8 cellular contexts compared by ENCODE assay signal in genomic region chr10:18951072-18951823, GRCh38.
DNase-seq lines count a peak whose midpoint lies in the region; ATAC-seq, FAIRE-seq and TF ChIP-seq lines count a peak whose summit lies in the region.
"Not testable (repeated sequence)": the region's sequence is repeated elsewhere in the genome, so short reads cannot be mapped to it uniquely, and the experiment has no call there.

No MANE protein-coding gene starts in this region.

- not testable (repeated sequence) for ATAC-seq in WTC11, upper lobe of right lung

- not testable (repeated sequence) for H3K4me1 ChIP-seq in kidney (ENCODE audit: control insufficient read depth in 1 of 2, insufficient read depth in 1 of 2, low read depth in 1 of 2, low read length in 2 of 2); upper lobe of right lung

- not testable (repeated sequence) for TF ChIP-seq CTCF in WTC11 (IDR thresholded peaks at IDR 0.05); kidney (IDR thresholded peaks at IDR 0.05; ENCODE audit: borderline replicate concordance, extremely low read depth, insufficient read depth); osteocyte (IDR thresholded peaks at IDR 0.05); upper lobe of right lung (IDR thresholded peaks at IDR 0.05)

- not testable (repeated sequence) for H3K4me1 Mint-ChIP-seq in WTC11; osteocyte (ENCODE audit: unreplicated experiment)

- not testable (repeated sequence) for H3K4me3 Mint-ChIP-seq in WTC11; osteocyte (ENCODE audit: unreplicated experiment)

- H3K36me3 Mint-ChIP-seq in WTC11; osteocyte (ENCODE audit: unreplicated experiment): not testable (repeated sequence)

- intact Hi-C loops in kidney (cut with DNase I); posterior vena cava (cut with DNase I); upper lobe of right lung (cut with DNase I): not testable (repeated sequence)

- not testable (repeated sequence) for H3K9ac ChIP-seq in kidney (ENCODE audit: low read length in 2 of 2)

- not testable (repeated sequence) for H3K36me3 ChIP-seq in kidney (ENCODE audit: control insufficient read depth in 1 of 2, insufficient read depth in 2 of 2, low read length in 2 of 2); upper lobe of right lung

- H3K9me3 ChIP-seq in kidney (ENCODE audit: control insufficient read depth in 1 of 2, low read length in 2 of 2); upper lobe of right lung: not testable (repeated sequence)

- peaks cover 26% of the 10 kb centered on the region for H3K9me3 Mint-ChIP-seq in WTC11
- H3K9me3 Mint-ChIP-seq in osteocyte (ENCODE audit: unreplicated experiment): peaks cover 34% of the 10 kb centered on the region

- H3K4me3 ChIP-seq in kidney (ENCODE audit: low read length in 2 of 2); upper lobe of right lung: not testable (repeated sequence)

- not testable (repeated sequence) for H3K27me3 Mint-ChIP-seq in WTC11 (ENCODE audit: low read depth); osteocyte (ENCODE audit: unreplicated experiment)

- CTCF ChIA-PET in WTC11 (lab: Charles Lee): not testable (repeated sequence)

- H3K27ac ChIP-seq in kidney (ENCODE audit: low read depth in 2 of 2, low read length in 2 of 2); upper lobe of right lung: not testable (repeated sequence)

- not testable (repeated sequence) for FAIRE-seq in kidney (lab: Jason Lieb, UNC)

- H3K27me3 ChIP-seq in upper lobe of right lung: not testable (repeated sequence)

- POLR2A ChIA-PET in WTC11 (lab: Charles Lee): not testable (repeated sequence)

- DNase-seq in ELF-1 (ENCODE audit: low read depth, low spot score) (peak; percentile 3), NCI-H146 (lab: John Stamatoyannopoulos, UW) (peak; percentile 30), WTC11 (ENCODE audit: low spot score) (peak; percentile 24), kidney (peak; percentile 57), mesenteric fat pad (ENCODE audit: low spot score) (peak; percentile 74), osteocyte (ENCODE audit: extremely low spot score, unreplicated experiment) (peak; percentile 83), posterior vena cava (ENCODE audit: low spot score) (peak; percentile 57), upper lobe of right lung (peak; percentile 46)

- not testable (repeated sequence) for H3K27ac Mint-ChIP-seq in WTC11; osteocyte (ENCODE audit: unreplicated experiment)

Comparison
In these comparisons a context has a peak if more than half of its experiments do, and no peak if none do; other contexts are left out.
1. DNase-seq: peak in every context shown above with its lines; median percentile 83 in osteocyte; 74 in mesenteric fat pad; 57 in kidney; 57 in posterior vena cava; 46 in upper lobe of right lung; 30 in NCI-H146; 24 in WTC11; 3 in ELF-1.